Comparison of ENCODE assay signal across 22 cellular contexts in genomic region chrX:155535866-155536265, GRCh38.
"Had no signal": no experiment of that assay in that cellular context is flagged by ENCODE, and none has a peak within 500 bp of the region (broad histone marks: within the 10 kb centered on the region; RNA-seq: fewer than 3 reads in every experiment).

No MANE protein-coding gene starts in this region.

- H3K27ac ChIP-seq: body of pancreas, gastrocnemius medialis, heart right ventricle, neural progenitor cell, sigmoid colon, thoracic aorta, upper lobe of right lung, WERI-Rb-1 had no signal

- H3K36me3 ChIP-seq: gastrocnemius medialis, neural progenitor cell, sigmoid colon, thoracic aorta, upper lobe of right lung, WERI-Rb-1 had no signal

- H3K4me1 ChIP-seq: body of pancreas, gastrocnemius medialis, heart right ventricle, neural progenitor cell, sigmoid colon, upper lobe of right lung had no signal

- H3K9me3 ChIP-seq: body of pancreas, gastrocnemius medialis, sigmoid colon, thoracic aorta, upper lobe of right lung had no signal

- DNase-seq: activated CD4-positive, alpha-beta memory T cell treated with anti-CD3 and anti-CD28 coated beads for 36 hours; activated gamma-delta T cell; activated T-cell treated with anti-CD3 and anti-CD28 coated beads, Interleukin-2, amount 50 U/mL, for 4 hours; amygdala; body of pancreas; cortex of kidney; effector CD4-positive, alpha-beta T cell; gastrocnemius medialis; heart right ventricle; naive B cell; sigmoid colon; stimulated activated CD4-positive, alpha-beta T cell treated with anti-CD3 and anti-CD28 coated beads, Interleukin-2, amount 100 ng/mL, for 24 hours; T-helper 17 cell; upper lobe of right lung; WERI-Rb-1 had no signal

- H3K4me3 Mint-ChIP-seq: activated CD4-positive, alpha-beta memory T cell treated with anti-CD3 and anti-CD28 coated beads for 36 hours; activated naive CD8-positive, alpha-beta T cell; activated T-cell treated with anti-CD3 and anti-CD28 coated beads, Interleukin-2, amount 50 U/mL, for 4 hours; naive B cell; neural progenitor cell; stimulated activated effector memory CD8-positive, alpha-beta T cell treated with anti-CD3 and anti-CD28 coated beads, Interleukin-12 subunit alpha, Interleukin-12 subunit beta, amount 100 ng/mL, for 72 hours; T-helper 17 cell had no signal

- H3K36me3 Mint-ChIP-seq: stimulated activated effector memory CD8-positive, alpha-beta T cell treated with anti-CD3 and anti-CD28 coated beads, Interleukin-12 subunit alpha, Interleukin-12 subunit beta, amount 100 ng/mL, for 72 hours had no signal

- ATAC-seq: activated T-cell treated with anti-CD3 and anti-CD28 coated beads, Interleukin-2, amount 50 U/mL, for 4 hours; body of pancreas; gastrocnemius medialis; heart right ventricle; left lobe of liver; stimulated activated effector memory CD8-positive, alpha-beta T cell treated with anti-CD3 and anti-CD28 coated beads, Interleukin-12 subunit alpha, Interleukin-12 subunit beta, amount 100 ng/mL, for 72 hours; T-helper 17 cell; upper lobe of right lung had no signal

- H3K4me1 Mint-ChIP-seq: neural progenitor cell; stimulated activated effector memory CD8-positive, alpha-beta T cell treated with anti-CD3 and anti-CD28 coated beads, Interleukin-12 subunit alpha, Interleukin-12 subunit beta, amount 100 ng/mL, for 72 hours; T-helper 17 cell had no signal

- H3K27ac Mint-ChIP-seq: activated CD4-positive, alpha-beta memory T cell treated with anti-CD3 and anti-CD28 coated beads for 36 hours; activated naive CD8-positive, alpha-beta T cell; neural progenitor cell; stimulated activated effector memory CD8-positive, alpha-beta T cell treated with anti-CD3 and anti-CD28 coated beads, Interleukin-12 subunit alpha, Interleukin-12 subunit beta, amount 100 ng/mL, for 72 hours; T-helper 17 cell had no signal

- H3K4me3 ChIP-seq: body of pancreas, gastrocnemius medialis, heart right ventricle, neural progenitor cell, sigmoid colon, thoracic aorta, upper lobe of right lung had no signal

- H3K27me3 Mint-ChIP-seq: activated CD4-positive, alpha-beta memory T cell treated with anti-CD3 and anti-CD28 coated beads for 36 hours; activated naive CD8-positive, alpha-beta T cell; naive B cell; T-helper 17 cell had no signal

- H3K9me3 Mint-ChIP-seq: activated CD4-positive, alpha-beta memory T cell treated with anti-CD3 and anti-CD28 coated beads for 36 hours; activated T-cell treated with anti-CD3 and anti-CD28 coated beads, Interleukin-2, amount 50 U/mL, for 4 hours had no signal

- FAIRE-seq: endothelial cell of umbilical vein, islet of Langerhans had no signal

- H3K27me3 ChIP-seq: body of pancreas, gastrocnemius medialis, heart right ventricle, neural progenitor cell, sigmoid colon, upper lobe of right lung had no signal
